ENCODE assay signal across 14 cellular contexts in the genomic region with DNA sequence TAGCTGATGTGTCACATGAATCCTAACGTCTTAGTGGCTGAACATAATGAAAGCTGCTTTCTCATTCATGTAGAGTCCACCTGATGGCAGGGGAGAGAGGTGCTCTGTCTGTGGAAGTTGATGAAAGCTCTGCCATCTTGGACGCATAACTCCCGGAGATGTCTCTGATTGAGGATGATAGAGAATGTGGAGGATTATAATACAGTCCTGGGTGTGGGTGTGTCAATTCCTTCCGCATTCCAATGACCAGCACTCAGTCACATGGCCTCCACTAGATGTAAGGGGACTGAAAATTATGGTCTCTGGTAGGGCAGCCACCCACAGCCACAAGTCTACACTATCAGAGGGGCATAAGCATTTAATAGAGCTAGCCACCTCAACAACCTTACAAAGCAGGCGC.
"Had no signal": no experiment of that assay in that cellular context is flagged by ENCODE, and none has a peak within 500 bp of the region (broad histone marks: within the 10 kb centered on the region; RNA-seq: fewer than 3 reads in every experiment).

No MANE protein-coding gene starts in this region.

- H3K4me3 ChIP-seq: cardiac muscle cell, heart left ventricle, neural progenitor cell, pancreas had no signal

- H3K4me2 ChIP-seq: neural progenitor cell had no signal

- FAIRE-seq: colon, pancreas had no signal

- H3K27ac ChIP-seq: cardiac muscle cell, foreskin keratinocyte, heart left ventricle, neural progenitor cell, pancreas had no signal

- H2AFZ ChIP-seq: neural progenitor cell had no signal

- H3K4me3 Mint-ChIP-seq: activated CD8-positive, alpha-beta memory T cell treated with anti-CD3 and anti-CD28 coated beads, Interleukin-2, amount 10 ng/mL, durations not matched to agents 7 days and 5 days; activated T-cell treated with anti-CD3 and anti-CD28 coated beads, Interleukin-2, amount 50 U/mL, for 24 hours; neural progenitor cell had no signal

- H3K9me3 ChIP-seq: heart left ventricle, pancreas had no signal

- ATAC-seq: activated CD8-positive, alpha-beta memory T cell treated with anti-CD3 and anti-CD28 coated beads, Interleukin-2, amount 10 ng/mL, durations not matched to agents 7 days and 5 days; foreskin keratinocyte; heart left ventricle; left ventricle myocardium superior; pancreas had no signal

- H3K27ac Mint-ChIP-seq: activated CD8-positive, alpha-beta memory T cell treated with anti-CD3 and anti-CD28 coated beads, Interleukin-2, amount 10 ng/mL, durations not matched to agents 7 days and 5 days; activated T-cell treated with anti-CD3 and anti-CD28 coated beads, Interleukin-2, amount 50 U/mL, for 24 hours; neural progenitor cell had no signal

- H3K9ac ChIP-seq: neural progenitor cell had no signal

- DNase-seq: activated CD8-positive, alpha-beta memory T cell treated with anti-CD3 and anti-CD28 coated beads, Interleukin-2, amount 10 ng/mL, durations not matched to agents 7 days and 5 days; activated gamma-delta T cell; activated T-cell treated with anti-CD3 and anti-CD28 coated beads, Interleukin-2, amount 50 U/mL, for 24 hours; foreskin keratinocyte; heart left ventricle; islet precursor cell; left ventricle myocardium superior; pancreas; stimulated activated CD4-positive, alpha-beta T cell treated with anti-CD3 and anti-CD28 coated beads, Interleukin-2, amount 100 ng/mL, for 48 hours; stimulated activated naive CD4-positive, alpha-beta T cell treated with Interleukin-2 at 50 U/mL for 16 hours; trophoblast cell had no signal

- H3K27me3 Mint-ChIP-seq: activated T-cell treated with anti-CD3 and anti-CD28 coated beads, Interleukin-2, amount 50 U/mL, for 24 hours had no signal

- H3K27me3 ChIP-seq: foreskin keratinocyte had no signal

- H3K36me3 ChIP-seq: cardiac muscle cell, heart left ventricle, neural progenitor cell, pancreas had no signal

- H3K4me1 ChIP-seq: pancreas had no signal

- H3K36me3 Mint-ChIP-seq: activated CD8-positive, alpha-beta memory T cell treated with anti-CD3 and anti-CD28 coated beads, Interleukin-2, amount 10 ng/mL, durations not matched to agents 7 days and 5 days; neural progenitor cell had no signal
